Comparison of ENCODE assay signal across 1 cellular context in the genomic region with DNA sequence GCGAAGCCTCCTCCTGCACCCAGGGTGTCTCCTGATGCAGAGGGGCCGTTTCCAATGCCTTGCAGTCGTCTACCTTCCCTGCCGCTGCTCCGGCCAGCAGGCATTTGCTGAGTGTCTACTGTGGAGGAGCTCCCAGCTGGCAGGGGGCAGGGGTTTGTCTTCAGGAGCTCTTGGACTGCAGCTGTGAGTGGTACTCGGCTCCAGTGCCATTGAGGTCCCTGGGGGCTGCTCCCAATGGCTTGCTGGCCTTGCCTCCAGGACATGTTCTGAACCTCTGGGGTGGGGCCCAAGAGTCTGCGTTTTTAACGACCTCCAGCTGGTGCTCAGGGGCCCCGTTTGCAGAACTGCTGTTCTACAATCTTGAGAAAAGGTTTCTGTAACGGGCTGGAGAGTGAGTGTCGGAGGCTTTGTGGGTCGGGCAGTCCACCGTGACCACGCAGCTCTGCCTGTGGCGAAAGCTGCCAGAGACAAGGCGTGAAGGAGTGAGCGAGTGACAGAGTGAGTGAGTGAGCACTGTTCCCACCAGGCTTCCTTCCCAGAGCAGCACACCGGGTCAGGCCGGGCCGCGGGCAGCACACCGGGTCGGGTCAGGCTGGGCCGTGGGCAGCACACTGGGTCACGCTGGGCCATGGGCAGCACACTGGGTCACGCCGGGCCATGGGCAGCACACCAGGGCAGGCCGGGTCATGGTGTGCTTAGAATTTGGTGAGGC.
TF ChIP-seq lines count a peak whose summit lies in the region.

No MANE protein-coding gene starts in this region.

TF ChIP-seq in K562, 482 proteins besides CTCF, POLR2A, EP300 and RAD21 (continued from another document):
- TF ChIP-seq, protein P1, sequence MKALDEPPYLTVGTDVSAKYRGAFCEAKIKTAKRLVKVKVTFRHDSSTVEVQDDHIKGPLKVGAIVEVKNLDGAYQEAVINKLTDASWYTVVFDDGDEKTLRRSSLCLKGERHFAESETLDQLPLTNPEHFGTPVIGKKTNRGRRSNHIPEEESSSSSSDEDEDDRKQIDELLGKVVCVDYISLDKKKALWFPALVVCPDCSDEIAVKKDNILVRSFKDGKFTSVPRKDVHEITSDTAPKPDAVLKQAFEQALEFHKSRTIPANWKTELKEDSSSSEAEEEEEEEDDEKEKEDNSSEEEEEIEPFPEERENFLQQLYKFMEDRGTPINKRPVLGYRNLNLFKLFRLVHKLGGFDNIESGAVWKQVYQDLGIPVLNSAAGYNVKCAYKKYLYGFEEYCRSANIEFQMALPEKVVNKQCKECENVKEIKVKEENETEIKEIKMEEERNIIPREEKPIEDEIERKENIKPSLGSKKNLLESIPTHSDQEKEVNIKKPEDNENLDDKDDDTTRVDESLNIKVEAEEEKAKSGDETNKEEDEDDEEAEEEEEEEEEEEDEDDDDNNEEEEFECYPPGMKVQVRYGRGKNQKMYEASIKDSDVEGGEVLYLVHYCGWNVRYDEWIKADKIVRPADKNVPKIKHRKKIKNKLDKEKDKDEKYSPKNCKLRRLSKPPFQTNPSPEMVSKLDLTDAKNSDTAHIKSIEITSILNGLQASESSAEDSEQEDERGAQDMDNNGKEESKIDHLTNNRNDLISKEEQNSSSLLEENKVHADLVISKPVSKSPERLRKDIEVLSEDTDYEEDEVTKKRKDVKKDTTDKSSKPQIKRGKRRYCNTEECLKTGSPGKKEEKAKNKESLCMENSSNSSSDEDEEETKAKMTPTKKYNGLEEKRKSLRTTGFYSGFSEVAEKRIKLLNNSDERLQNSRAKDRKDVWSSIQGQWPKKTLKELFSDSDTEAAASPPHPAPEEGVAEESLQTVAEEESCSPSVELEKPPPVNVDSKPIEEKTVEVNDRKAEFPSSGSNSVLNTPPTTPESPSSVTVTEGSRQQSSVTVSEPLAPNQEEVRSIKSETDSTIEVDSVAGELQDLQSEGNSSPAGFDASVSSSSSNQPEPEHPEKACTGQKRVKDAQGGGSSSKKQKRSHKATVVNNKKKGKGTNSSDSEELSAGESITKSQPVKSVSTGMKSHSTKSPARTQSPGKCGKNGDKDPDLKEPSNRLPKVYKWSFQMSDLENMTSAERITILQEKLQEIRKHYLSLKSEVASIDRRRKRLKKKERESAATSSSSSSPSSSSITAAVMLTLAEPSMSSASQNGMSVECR (CRISPR knock-in tag; IDR thresholded peaks at IDR 0.05): no peak
- no peak for TF ChIP-seq FUS (optimal IDR thresholded peaks at IDR 0.05; ENCODE audit: low read depth, low read length)
- TF ChIP-seq NR1H2 (CRISPR knock-in tag; IDR thresholded peaks at IDR 0.05): no peak
- no peak for TF ChIP-seq CC2D1A (IDR thresholded peaks at IDR 0.05)
- no peak for TF ChIP-seq ZC3H8 (IDR thresholded peaks at IDR 0.05)
- no peak for TF ChIP-seq IFI16 (CRISPR knock-in tag; IDR thresholded peaks at IDR 0.05)
- TF ChIP-seq HNRNPLL (IDR thresholded peaks at IDR 0.05; ENCODE audit: low read depth, low read length, poor library complexity, severe bottlenecking): no peak
- TF ChIP-seq, protein P2, sequence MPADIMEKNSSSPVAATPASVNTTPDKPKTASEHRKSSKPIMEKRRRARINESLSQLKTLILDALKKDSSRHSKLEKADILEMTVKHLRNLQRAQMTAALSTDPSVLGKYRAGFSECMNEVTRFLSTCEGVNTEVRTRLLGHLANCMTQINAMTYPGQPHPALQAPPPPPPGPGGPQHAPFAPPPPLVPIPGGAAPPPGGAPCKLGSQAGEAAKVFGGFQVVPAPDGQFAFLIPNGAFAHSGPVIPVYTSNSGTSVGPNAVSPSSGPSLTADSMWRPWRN (IDR thresholded peaks at IDR 0.05; ENCODE audit: low read depth): no peak
- TF ChIP-seq PTTG1 (tag; IDR thresholded peaks at IDR 0.05; ENCODE audit: low read depth): no peak
- TF ChIP-seq, protein P3, sequence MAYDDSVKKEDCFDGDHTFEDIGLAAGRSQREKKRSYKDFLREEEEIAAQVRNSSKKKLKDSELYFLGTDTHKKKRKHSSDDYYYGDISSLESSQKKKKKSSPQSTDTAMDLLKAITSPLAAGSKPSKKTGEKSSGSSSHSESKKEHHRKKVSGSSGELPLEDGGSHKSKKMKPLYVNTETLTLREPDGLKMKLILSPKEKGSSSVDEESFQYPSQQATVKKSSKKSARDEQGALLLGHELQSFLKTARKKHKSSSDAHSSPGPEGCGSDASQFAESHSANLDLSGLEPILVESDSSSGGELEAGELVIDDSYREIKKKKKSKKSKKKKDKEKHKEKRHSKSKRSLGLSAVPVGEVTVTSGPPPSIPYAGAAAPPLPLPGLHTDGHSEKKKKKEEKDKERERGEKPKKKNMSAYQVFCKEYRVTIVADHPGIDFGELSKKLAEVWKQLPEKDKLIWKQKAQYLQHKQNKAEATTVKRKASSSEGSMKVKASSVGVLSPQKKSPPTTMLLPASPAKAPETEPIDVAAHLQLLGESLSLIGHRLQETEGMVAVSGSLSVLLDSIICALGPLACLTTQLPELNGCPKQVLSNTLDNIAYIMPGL (CRISPR knock-in tag; IDR thresholded peaks at IDR 0.05): no peak
- TF ChIP-seq NFRKB (IDR thresholded peaks at IDR 0.05; ENCODE audit: low read depth): no peak
